In the genomic region with DNA sequence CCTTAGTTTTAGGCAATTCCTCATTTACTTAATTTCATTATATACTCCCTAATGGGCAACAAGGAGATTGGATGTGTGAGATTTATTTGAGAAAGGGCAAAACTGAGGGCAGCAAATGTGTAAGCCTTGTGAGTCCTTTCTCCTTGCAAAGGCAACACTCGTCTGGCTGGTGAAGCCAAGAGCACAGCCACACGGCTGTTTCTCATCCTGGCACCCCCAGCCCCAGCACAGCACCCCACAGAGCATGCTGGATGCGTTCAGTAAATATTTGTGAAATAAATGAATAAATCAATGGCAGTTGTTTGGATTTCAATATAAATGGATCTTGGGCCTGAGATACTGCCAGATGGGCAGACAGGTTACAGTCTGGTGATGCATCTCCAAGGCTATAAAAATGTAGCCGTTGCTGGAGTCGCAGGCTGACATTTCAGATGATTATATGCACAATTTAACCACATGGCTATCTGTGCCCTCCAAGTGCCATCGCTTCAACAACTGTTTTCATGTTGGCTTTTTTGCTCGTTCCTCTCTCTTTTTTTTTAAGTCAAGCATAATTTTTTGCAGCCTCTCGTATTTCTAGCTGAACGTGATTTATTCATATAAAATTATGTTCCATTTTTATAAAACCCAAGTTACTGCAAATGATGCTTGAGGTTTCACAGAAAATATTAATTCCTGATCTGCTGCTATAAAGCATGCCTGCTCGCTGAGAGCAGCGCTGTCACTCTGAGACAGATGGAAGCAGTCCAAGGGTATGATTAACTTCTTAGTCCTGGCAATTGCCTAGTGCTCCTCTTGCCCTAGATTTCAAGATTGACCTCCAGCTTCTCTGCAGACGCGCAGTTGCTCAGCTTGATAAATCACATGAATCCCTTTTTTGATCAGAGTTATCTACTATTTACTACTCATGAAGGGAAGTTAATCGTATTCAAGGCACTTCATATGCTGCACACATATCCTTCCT, we compare ENCODE assay signal across 11 cellular contexts.
A peak's percentile ranks its signal among the peaks of the same experiment; 100 is the strongest.
DNase-seq lines count a peak whose midpoint lies in the region; ATAC-seq and TF ChIP-seq lines count a peak whose summit lies in the region.
"Had no signal": no experiment of that assay in that cellular context is flagged by ENCODE, and none has a peak within 500 bp of the region (broad histone marks: within the 10 kb centered on the region; RNA-seq: fewer than 3 reads in every experiment).

No MANE protein-coding gene starts in this region.

- H3K9me3 Mint-ChIP-seq in nephron progenitor cell: peaks cover 17% of the 10 kb centered on the region
- peaks cover 0 to 2% (median 0%) of the 10 kb centered on the region in 9 donors for H3K9me3 Mint-ChIP-seq in naive thymus-derived CD8-positive, alpha-beta T cell

- H3K27ac Mint-ChIP-seq in nephron progenitor cell: peak overlapping the region; percentile 83
- H3K27ac Mint-ChIP-seq in naive thymus-derived CD8-positive, alpha-beta T cell: no peak overlapping the region

- no peak for ATAC-seq in naive thymus-derived CD8-positive, alpha-beta T cell

- DNase-seq in DMS 273 treated with DMSO at 0.1 percent for 48 hours (lab: John Stamatoyannopoulos, UW) (peak; percentile 43), NCI-H524 (lab: John Stamatoyannopoulos, UW) (peak; percentile 22 to 73), cerebellar cortex (ENCODE audit: low spot score) (peak; percentile 77), nephron progenitor cell (no peak), Peyer's patch (no peak), DMS153 (lab: John Stamatoyannopoulos, UW) (no peak), SKM-1 treated with dmso at 0.1 percent for 144 hours (lab: John Stamatoyannopoulos, UW; ENCODE audit: unreplicated experiment) (no peak)
- DNase-seq in naive thymus-derived CD8-positive, alpha-beta T cell: no peak
- DNase-seq: anterior cingulate cortex, spleen had no signal

- TF ChIP-seq CTCF in nephron progenitor cell (IDR thresholded peaks at IDR 0.05) (no peak), Peyer's patch (IDR thresholded peaks at IDR 0.05) (no peak)

- peaks cover 64% of the 10 kb centered on the region for H3K4me1 Mint-ChIP-seq in nephron progenitor cell
- no peaks in the 10 kb centered on the region for H3K4me1 Mint-ChIP-seq in naive thymus-derived CD8-positive, alpha-beta T cell

- no peaks in the 10 kb centered on the region for H3K9me3 ChIP-seq in Peyer's patch
- H3K9me3 ChIP-seq: spleen had no signal

- H3K36me3 ChIP-seq in Peyer's patch: no peaks in the 10 kb centered on the region

- no peaks in the 10 kb centered on the region for H3K27me3 Mint-ChIP-seq in nephron progenitor cell (ENCODE audit: low read depth, poor library complexity)
- H3K27me3 Mint-ChIP-seq in naive thymus-derived CD8-positive, alpha-beta T cell: peaks cover 0 to 9% (median 0%) of the 10 kb centered on the region in 5 donors

- no peak overlapping the region for H3K27ac ChIP-seq in Peyer's patch
- H3K27ac ChIP-seq: C4-2B, spleen had no signal

- no peak overlapping the region for H3K4me3 ChIP-seq in Peyer's patch
- H3K4me3 ChIP-seq: spleen had no signal

- peaks cover 0 to 7% (median 0%) of the 10 kb centered on the region in 4 donors for H3K4me1 ChIP-seq in Peyer's patch

- no peaks in the 10 kb centered on the region for H3K27me3 ChIP-seq in Peyer's patch
- H3K27me3 ChIP-seq: spleen had no signal

- POLR2A ChIA-PET in naive thymus-derived CD8-positive, alpha-beta T cell (lab: Charles Lee): no interaction called here

- H3K36me3 Mint-ChIP-seq in nephron progenitor cell (ENCODE audit: low read depth): peaks cover 67% of the 10 kb centered on the region
- H3K36me3 Mint-ChIP-seq in naive thymus-derived CD8-positive, alpha-beta T cell: no peaks in the 10 kb centered on the region

- TF ChIP-seq POLR2A in Peyer's patch (IDR thresholded peaks at IDR 0.05): no peak

- H3K4me3 Mint-ChIP-seq in nephron progenitor cell: no peak overlapping the region
- no peak overlapping the region for H3K4me3 Mint-ChIP-seq in naive thymus-derived CD8-positive, alpha-beta T cell

Comparison
In these comparisons a context has a peak if more than half of its experiments do, and no peak if none do; other contexts are left out.
1. DNase-seq: peak in DMS 273 treated with DMSO at 0.1 percent for 48 hours (single experiment), NCI-H524 (2 of 2) and cerebellar cortex (single experiment); none in nephron progenitor cell (single experiment), naive thymus-derived CD8-positive, alpha-beta T cell (0 of 10), Peyer's patch (0 of 3), DMS153 (single experiment) and SKM-1 treated with dmso at 0.1 percent for 144 hours (single experiment).